ENCODE assay signal across 8 cellular contexts in genomic region chr22:19478466-19479357, GRCh38. TPM values are rescaled to one million over a fixed set of nuclear protein-coding genes. Genes with fewer than 3 reads are reported as not detected.
DNase-seq lines count a peak whose midpoint lies in the region; ATAC-seq and TF ChIP-seq lines count a peak whose summit lies in the region.

Gene UFD1 (minus strand): TSS chr22:19479193. CDS start chr22:19479085, 108 bp downstream.

- DNase-seq in NCI-H1417 (lab: John Stamatoyannopoulos, UW), result peak; percentile 77 to 93 (median 88)
- no peak for DNase-seq in NCI-H1417 treated with DMSO at 0.1 percent for 48 hours (lab: John Stamatoyannopoulos, UW)
- DNase-seq in NCI-H2029 (lab: John Stamatoyannopoulos, UW), result peak; percentile 49
- DNase-seq in WTC11 (ENCODE audit: low spot score), result peak; percentile 85
- peak; percentile 83 for DNase-seq in mammary epithelial cell
- peak; percentile 83 for DNase-seq in iPS-NIHi7 (ENCODE audit: extremely low spot score)
- DNase-seq in stimulated activated CD4-positive, alpha-beta T cell treated with anti-CD3 and anti-CD28 coated beads, Interleukin-12 subunit alpha, Interleukin-12 subunit beta, amount 100 ng/mL, for 24 hours (ENCODE audit: low read depth in 2 of 2), result peak; percentile 63 to 73

- peak within 1 kb of the TSS; percentile 100 for H3K27ac ChIP-seq in mammary epithelial cell (ENCODE audit: insufficient read depth, low read depth, low read length)

- H3K27me3 Mint-ChIP-seq in WTC11 (ENCODE audit: low read depth), result no peaks in the 10 kb centered on the region

- H3K4me2 ChIP-seq in mammary epithelial cell (ENCODE audit: insufficient read depth, low read depth, low read length), result peak within 1 kb of the TSS; percentile 91

- in situ Hi-C loops in mammary epithelial cell (cut with MboI; ENCODE audit: low sequenced_read_pairs in 2 of 2), result no loop called here

- peaks cover 23% of the 10 kb centered on the region for H3K4me1 Mint-ChIP-seq in WTC11

- peaks cover 69% of the 10 kb centered on the region for H3K79me2 ChIP-seq in mammary epithelial cell (ENCODE audit: insufficient read depth, low read length)

- no peaks in the 10 kb centered on the region for H4K20me1 ChIP-seq in mammary epithelial cell (ENCODE audit: insufficient read depth, low read length)

- no peaks in the 10 kb centered on the region for H3K27me3 ChIP-seq in mammary epithelial cell (ENCODE audit: insufficient read depth, low read length)

- intact Hi-C loops in mammary epithelial cell (cut with micrococcal nuclease), result loop anchor here (1.0 to 5.0 kb wide), 7 partner anchors 31 to 526 kb away; partner anchors contain the start of genes C22orf39, CLTCL1, MRPL40 and SLC25A1

- peak within 1 kb of the TSS; percentile 96 for H2AFZ ChIP-seq in mammary epithelial cell (ENCODE audit: low read depth, low read length)

- peak within 1 kb of the TSS; percentile 100 for H3K9ac ChIP-seq in mammary epithelial cell (ENCODE audit: insufficient read depth, low read length)

- H3K36me3 Mint-ChIP-seq in WTC11, result peaks cover 11% of the 10 kb centered on the region

- TF ChIP-seq CTCF in WTC11 (IDR thresholded peaks at IDR 0.05) (no peak), mammary epithelial cell (conservative IDR thresholded peaks at IDR 0.05 in 1 of 2, IDR thresholded peaks at IDR 0.05 in 1 of 2; ENCODE audit: extremely low read depth in 1 of 2, insufficient read depth in 1 of 2, low read depth in 1 of 2, low read length in 2 of 2) (no peak)

- peaks cover 9% of the 10 kb centered on the region for H3K36me3 ChIP-seq in mammary epithelial cell (ENCODE audit: insufficient read depth, low read length)

- peaks cover 34% of the 10 kb centered on the region for H3K4me1 ChIP-seq in mammary epithelial cell (ENCODE audit: insufficient read depth, low read length)

- CTCF ChIA-PET in WTC11 (lab: Charles Lee), result interaction anchor here (0.6 to 2.9 kb wide), 12 partner anchors 76 to 334 kb away, joined by 3 to 18 read pairs (median 5); partner anchors contain the start of gene ESS2
- CTCF ChIA-PET in mammary epithelial cell (lab: Charles Lee; ENCODE audit: low non-redundant PET), result no interaction called here

- POLR2A ChIA-PET in WTC11 (lab: Charles Lee), result interaction anchor here (0.7 to 1.0 kb wide), 4 partner anchors 31 to 184 kb away, joined by 3 to 4 read pairs (median 4); partner anchors contain the start of gene C22orf39

- no peaks in the 10 kb centered on the region for H3K9me3 Mint-ChIP-seq in WTC11

- H3K4me3 ChIP-seq in mammary epithelial cell (replicated peaks in 1 of 3; ENCODE audit: insufficient read depth in 1 of 3, low read depth in 2 of 3, low read length in 3 of 3), result peak within 1 kb of the TSS; percentile 40 to 93 (median 91)

- TSS peak; percentile 32 for BruUV-seq in mammary epithelial cell (replicated peaks; lab: Mats Ljungman, UMichigan)

- ATAC-seq in HG02840 (IDR thresholded peaks at IDR 0.05; ENCODE audit: low FRiP score, unreplicated experiment), result peak; percentile 45
- peak; percentile 62 for ATAC-seq in WTC11

- WGBS in mammary epithelial cell (ENCODE audit: low coverage, missing lambda C conversion rate), result under 1% methylated on average over 21 of the region's 66 CpGs

- H3K9me3 ChIP-seq in mammary epithelial cell (replicated peaks; ENCODE audit: insufficient read depth, low read length), result no peaks in the 10 kb centered on the region

- peak within 1 kb of the TSS; percentile 99 for H3K27ac Mint-ChIP-seq in WTC11

- dilution Hi-C loops in mammary epithelial cell (cut with HindIII; ENCODE audit: low sequenced_read_pairs), result no loop called here

- H3K4me3 Mint-ChIP-seq in WTC11, result peak within 1 kb of the TSS; percentile 96

TF ChIP-seq in WTC11, 78 proteins besides CTCF, POLR2A, EP300 and RAD21 (continues in another document):
- TF ChIP-seq CREM (CRISPR knock-in tag; IDR thresholded peaks at IDR 0.05) (peak; percentile 10; the same call in 1 of the 2 replicates), SMAD3 (CRISPR knock-in tag; IDR thresholded peaks at IDR 0.05; ENCODE audit: borderline replicate concordance) (no peak), IRF1 (CRISPR knock-in tag; IDR thresholded peaks at IDR 0.05) (no peak), NR1H2 (CRISPR knock-in tag; IDR thresholded peaks at IDR 0.05) (no peak), E2F5 (CRISPR knock-in tag; IDR thresholded peaks at IDR 0.05) (peak; percentile 54; the same call in 1 of the 2 replicates), TEAD1 (CRISPR knock-in tag; IDR thresholded peaks at IDR 0.05) (no peak), ZNF532 (CRISPR knock-in tag; IDR thresholded peaks at IDR 0.05; ENCODE audit: borderline replicate concordance) (no peak)
- TF ChIP-seq, protein P1, sequence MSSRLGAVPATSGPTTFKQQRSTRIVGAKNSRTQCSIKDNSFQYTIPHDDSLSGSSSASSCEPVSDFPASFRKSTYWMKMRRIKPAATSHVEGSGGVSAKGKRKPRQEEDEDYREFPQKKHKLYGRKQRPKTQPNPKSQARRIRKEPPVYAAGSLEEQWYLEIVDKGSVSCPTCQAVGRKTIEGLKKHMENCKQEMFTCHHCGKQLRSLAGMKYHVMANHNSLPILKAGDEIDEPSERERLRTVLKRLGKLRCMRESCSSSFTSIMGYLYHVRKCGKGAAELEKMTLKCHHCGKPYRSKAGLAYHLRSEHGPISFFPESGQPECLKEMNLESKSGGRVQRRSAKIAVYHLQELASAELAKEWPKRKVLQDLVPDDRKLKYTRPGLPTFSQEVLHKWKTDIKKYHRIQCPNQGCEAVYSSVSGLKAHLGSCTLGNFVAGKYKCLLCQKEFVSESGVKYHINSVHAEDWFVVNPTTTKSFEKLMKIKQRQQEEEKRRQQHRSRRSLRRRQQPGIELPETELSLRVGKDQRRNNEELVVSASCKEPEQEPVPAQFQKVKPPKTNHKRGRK (CRISPR knock-in tag; IDR thresholded peaks at IDR 0.05; ENCODE audit: borderline replicate concordance), result no peak
- TF ChIP-seq, protein P2, sequence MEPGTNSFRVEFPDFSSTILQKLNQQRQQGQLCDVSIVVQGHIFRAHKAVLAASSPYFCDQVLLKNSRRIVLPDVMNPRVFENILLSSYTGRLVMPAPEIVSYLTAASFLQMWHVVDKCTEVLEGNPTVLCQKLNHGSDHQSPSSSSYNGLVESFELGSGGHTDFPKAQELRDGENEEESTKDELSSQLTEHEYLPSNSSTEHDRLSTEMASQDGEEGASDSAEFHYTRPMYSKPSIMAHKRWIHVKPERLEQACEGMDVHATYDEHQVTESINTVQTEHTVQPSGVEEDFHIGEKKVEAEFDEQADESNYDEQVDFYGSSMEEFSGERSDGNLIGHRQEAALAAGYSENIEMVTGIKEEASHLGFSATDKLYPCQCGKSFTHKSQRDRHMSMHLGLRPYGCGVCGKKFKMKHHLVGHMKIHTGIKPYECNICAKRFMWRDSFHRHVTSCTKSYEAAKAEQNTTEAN (CRISPR knock-in tag; IDR thresholded peaks at IDR 0.05), result no peak

RNA-seq across cellular contexts. Expression of gene UFD1, which starts in this region (rescaled TPM):
- total RNA-seq in WTC11 (2021), result 49.6 to 57.9 TPM (median 49.9 TPM) in 3 replicates
- total RNA-seq in mammary epithelial cell, result 10 to 100 TPM; 63.3 to 98.2 TPM
- polyA plus RNA-seq in mammary epithelial cell, result 225 TPM
- 147 TPM for polyA minus RNA-seq in mammary epithelial cell
